12 cellular contexts compared by ENCODE assay signal in genomic region chr18:48828201-48828580, GRCh38.
DNase-seq lines count a peak whose midpoint lies in the region; ATAC-seq, FAIRE-seq and TF ChIP-seq lines count a peak whose summit lies in the region.
"Had no signal": no experiment of that assay in that cellular context is flagged by ENCODE, and none has a peak within 500 bp of the region (broad histone marks: within the 10 kb centered on the region; RNA-seq: fewer than 3 reads in every experiment).

No MANE protein-coding gene starts in this region.

- no peak overlapping the region for H3K4me3 ChIP-seq in liver (ENCODE audit: low read depth in 1 of 3, low read length in 3 of 3)
- no peak overlapping the region for H3K4me3 ChIP-seq in HepG2 (replicated peaks in 1 of 3; ENCODE audit: insufficient read depth in 1 of 3, low read depth in 2 of 3, low read length in 3 of 3)
- no peak overlapping the region for H3K4me3 ChIP-seq in endodermal cell (ENCODE audit: low read length)
- H3K4me3 ChIP-seq in neuronal stem cell (ENCODE audit: low read length in 2 of 2), result peak overlapping the region in 1 of 2 donors; percentile 37
- H3K4me3 ChIP-seq in aorta (ENCODE audit: low read length in 2 of 2), result no peak overlapping the region
- H3K4me3 ChIP-seq in naive thymus-derived CD4-positive, alpha-beta T cell (ENCODE audit: low read length), result no peak overlapping the region

- H3K9me3 ChIP-seq in liver (ENCODE audit: control insufficient read depth in 4 of 4, low read length in 3 of 4) (peaks cover 0 to 4% (median 0%) of the 10 kb centered on the region in 4 donors), HepG2 (ENCODE audit: low read length) (no peaks in the 10 kb centered on the region), endodermal cell (ENCODE audit: control insufficient read depth, low read length) (peaks cover 6% of the 10 kb centered on the region), neuronal stem cell (replicated peaks in 1 of 2; ENCODE audit: control insufficient read depth in 2 of 2, insufficient read depth in 1 of 2, low read depth in 1 of 2, low read length in 2 of 2) (peaks cover 0 to 8% of the 10 kb centered on the region in 2 donors), aorta (ENCODE audit: control insufficient read depth, low read length) (no peaks in the 10 kb centered on the region)
- H3K9me3 ChIP-seq in naive thymus-derived CD4-positive, alpha-beta T cell (ENCODE audit: control insufficient read depth in 2 of 3, low read length in 3 of 3), result no peaks in the 10 kb centered on the region

- H3K9me3 Mint-ChIP-seq in endodermal cell, result peaks cover 7% of the 10 kb centered on the region
- H3K9me3 Mint-ChIP-seq in naive thymus-derived CD4-positive, alpha-beta T cell, result peaks cover 0 to 5% (median 0%) of the 10 kb centered on the region in 11 donors
- H3K9me3 Mint-ChIP-seq: T-helper 1 cell treated with Interleukin-12 subunit alpha and Interleukin-12 subunit beta and Interleukin-4 antibody, amounts not matched to agents 30 μg/mL and 1 μg/mL, for 36 hours had no signal

- H3K27me3 ChIP-seq in liver (ENCODE audit: control insufficient read depth in 4 of 4, insufficient read depth in 4 of 4, low read length in 3 of 4) (no peaks in the 10 kb centered on the region), HepG2 (ENCODE audit: control insufficient read depth in 1 of 2, insufficient read depth in 2 of 2, low read length in 2 of 2) (no peaks in the 10 kb centered on the region), endodermal cell (ENCODE audit: control insufficient read depth, insufficient read depth, low read length, poor library complexity, severe bottlenecking) (no peaks in the 10 kb centered on the region), neuronal stem cell (ENCODE audit: control insufficient read depth in 3 of 3, insufficient read depth in 3 of 3, low read depth in 1 of 3, low read length in 3 of 3) (no peaks in the 10 kb centered on the region), aorta (ENCODE audit: control insufficient read depth in 1 of 2, insufficient read depth in 2 of 2, low read length in 1 of 2) (no peaks in the 10 kb centered on the region)
- no peaks in the 10 kb centered on the region for H3K27me3 ChIP-seq in naive thymus-derived CD4-positive, alpha-beta T cell (ENCODE audit: control insufficient read depth in 2 of 2, insufficient read depth in 2 of 2, low read length in 2 of 2)

- no peak overlapping the region for H3K14ac ChIP-seq in neuronal stem cell (ENCODE audit: low read length)

- TF ChIP-seq CTCF in liver (IDR thresholded peaks at IDR 0.05; ENCODE audit: low read depth, low read length, missing input control) (no peak), HepG2 (CRISPR knock-in tag; IDR thresholded peaks at IDR 0.05) (no peak), endodermal cell (conservative IDR thresholded peaks at IDR 0.05) (no peak)

- H3K4me1 Mint-ChIP-seq in endodermal cell, result peaks cover 47% of the 10 kb centered on the region
- H3K4me1 Mint-ChIP-seq in naive thymus-derived CD4-positive, alpha-beta T cell, result peaks cover 12 to 27% (median 20%) of the 10 kb centered on the region in 7 donors

- FAIRE-seq in HepG2 (lab: Jason Lieb, UNC), result no peak

- CTCF ChIA-PET in HepG2 (lab: Yijun Ruan, JAX; ENCODE audit: low intra/inter-chr PET ratio, low total read pairs), result no interaction called here
- CTCF ChIA-PET in naive thymus-derived CD4-positive, alpha-beta T cell (lab: Charles Lee), result interaction anchor here (0.7 to 1.0 kb wide), 2 partner anchors 12 to 583 kb away, joined by 3 to 4 read pairs; no protein-coding TSS in a partner anchor

- peak overlapping the region; percentile 40 for H2BK5ac ChIP-seq in neuronal stem cell (ENCODE audit: low read length)

- BruUV-seq in HepG2 (replicated peaks; lab: Mats Ljungman, UMichigan), result no TSS peak

- in situ Hi-C loops in HepG2 (cut with HindIII; ENCODE audit: extremely low pct_ligation_motif_present, low pct_unique_long_range_greater_than_20kb), result no loop called here

- TF ChIP-seq POLR2A in HepG2 (IDR thresholded peaks at IDR 0.05; ENCODE audit: insufficient read depth in 1 of 2, low read depth in 2 of 2, low read length in 2 of 2), result no peak

- no peak overlapping the region for H2AFZ ChIP-seq in HepG2 (ENCODE audit: low read length)
- H2AFZ ChIP-seq in neuronal stem cell (ENCODE audit: low read length), result peak overlapping the region; percentile 71

- H3K18ac ChIP-seq in neuronal stem cell (ENCODE audit: low read length), result no peak overlapping the region

- no peak for TF ChIP-seq EP300 in HepG2 (IDR thresholded peaks at IDR 0.05; ENCODE audit: low read depth in 2 of 2, low read length in 2 of 2)
- no peak for TF ChIP-seq EP300 in HepG2 (CRISPR knock-in tag; IDR thresholded peaks at IDR 0.05; ENCODE audit: borderline replicate concordance)

- no peaks in the 10 kb centered on the region for H3K27me3 Mint-ChIP-seq in endodermal cell (ENCODE audit: insufficient read depth)
- peaks cover 0 to 2% (median 0%) of the 10 kb centered on the region in 5 donors for H3K27me3 Mint-ChIP-seq in naive thymus-derived CD4-positive, alpha-beta T cell
- H3K27me3 Mint-ChIP-seq: activated naive CD8-positive, alpha-beta T cell had no signal

- DNase-seq in HepG2 (ENCODE audit: low spot score), result no peak
- DNase-seq in endodermal cell, result no peak
- no peak for DNase-seq in neuronal stem cell (ENCODE audit: low spot score)
- DNase-seq in aorta, result no peak
- DNase-seq in NCI-H748 treated with DMSO at 0.1 percent for 48 hours (lab: John Stamatoyannopoulos, UW), result no peak
- DNase-seq in activated CD4-positive, alpha-beta T cell treated with anti-CD3 and anti-CD28 coated beads, Interleukin-2, amount 50 U/mL, for 4 hours, result no peak
- DNase-seq in naive thymus-derived CD4-positive, alpha-beta T cell, result no peak
- DNase-seq: effector CD8-positive, alpha-beta T cell; stimulated activated naive CD4-positive, alpha-beta T cell treated with Interleukin-2 at 50 U/mL for 16 hours had no signal

- 69% methylated on average over 4 of the region's 4 CpGs for WGBS in liver
- 93% methylated on average over 4 of the region's 4 CpGs for WGBS in HepG2 (ENCODE audit: low lambda C conversion rate)
- 48 to 67% methylated on average over 2 to 3 of the region's 4 CpGs for WGBS in endodermal cell (ENCODE audit: insufficient coverage in 1 of 2, insufficient read length in 1 of 2), 2 experiments
- no CpG with 5 or more reads among the region's 4 CpGs for WGBS in neuronal stem cell (ENCODE audit: extremely low coverage in 2 of 2, insufficient read length in 2 of 2, insufficient replicate concordance in 1 of 2), 2 donors
- 11 to 13% methylated on average over 4 of the region's 4 CpGs for WGBS in aorta, 2 donors

- H3K23ac ChIP-seq in neuronal stem cell (ENCODE audit: low read depth, low read length, poor library complexity), result no peak overlapping the region

- TF ChIP-seq RAD21 in liver (IDR thresholded peaks at IDR 0.05), result no peak
- no peak for TF ChIP-seq RAD21 in HepG2 (CRISPR knock-in tag; IDR thresholded peaks at IDR 0.05)

- no peak overlapping the region for H3K27ac Mint-ChIP-seq in endodermal cell
- H3K27ac Mint-ChIP-seq in naive thymus-derived CD4-positive, alpha-beta T cell, result no peak overlapping the region
- H3K27ac Mint-ChIP-seq: activated naive CD8-positive, alpha-beta T cell; T-helper 1 cell treated with Interleukin-12 subunit alpha and Interleukin-12 subunit beta and Interleukin-4 antibody, amounts not matched to agents 30 μg/mL and 1 μg/mL, for 36 hours had no signal

- peak overlapping the region in 1 of 2 donors; percentile 40 for H3K9ac ChIP-seq in liver (ENCODE audit: low read depth in 1 of 2, low read length in 2 of 2)
- H3K9ac ChIP-seq in HepG2 (ENCODE audit: insufficient read depth, low read depth, low read length), result no peak overlapping the region
- H3K9ac ChIP-seq in endodermal cell (ENCODE audit: extremely low read depth, low read length, poor library complexity, severe bottlenecking), result no peak overlapping the region
- H3K9ac ChIP-seq in neuronal stem cell (ENCODE audit: low read depth, low read length, poor library complexity), result no peak overlapping the region

- H3K27ac ChIP-seq in liver (ENCODE audit: low read depth in 1 of 2, low read length in 2 of 2) (peak overlapping the region; percentile 57 to 61), HepG2 (ENCODE audit: extremely low read length, insufficient read depth, low read length) (no peak overlapping the region), endodermal cell (ENCODE audit: low read depth, low read length) (peak overlapping the region; percentile 94), neuronal stem cell (replicated peaks; ENCODE audit: low read length) (peak overlapping the region; percentile 70), aorta (ENCODE audit: low read depth in 1 of 2, low read length in 2 of 2) (peak overlapping the region; percentile 47 to 95)
- H3K27ac ChIP-seq in naive thymus-derived CD4-positive, alpha-beta T cell (ENCODE audit: low read depth, low read length), result no peak overlapping the region

- H3K79me1 ChIP-seq in neuronal stem cell (ENCODE audit: low read depth, low read length), result no peaks in the 10 kb centered on the region

- H3K79me2 ChIP-seq in HepG2 (ENCODE audit: insufficient read depth, low read length), result no peaks in the 10 kb centered on the region

- ATAC-seq in HepG2 (no peak), aorta (ENCODE audit: low FRiP score) (no peak)
- no peak for ATAC-seq in naive thymus-derived CD4-positive, alpha-beta T cell

- H2AK5ac ChIP-seq in neuronal stem cell (ENCODE audit: low read depth, low read length), result no peak overlapping the region

- H2BK15ac ChIP-seq in neuronal stem cell (ENCODE audit: low read length), result no peak overlapping the region

- intact Hi-C loops in HepG2 (cut with micrococcal nuclease; ENCODE audit: unreplicated experiment) (no loop called here), aorta (cut with DNase I) (loop anchor here in 1 of 2 donors (5.0 kb wide), 1 partner anchor 104 kb away; no protein-coding TSS in a partner anchor)
- intact Hi-C loops in naive thymus-derived CD4-positive, alpha-beta T cell (cut with micrococcal nuclease), result no loop called here

- H3K4me2 ChIP-seq in HepG2 (ENCODE audit: low read depth, low read length) (no peak overlapping the region), neuronal stem cell (ENCODE audit: insufficient read depth, low read length, poor library complexity, severe bottlenecking) (peak overlapping the region; percentile 38)

- H4K20me1 ChIP-seq in HepG2 (ENCODE audit: insufficient read depth, low read length), result no peaks in the 10 kb centered on the region

- POLR2A ChIA-PET in HepG2 (lab: Yijun Ruan, JAX), result no interaction called here
- POLR2A ChIA-PET in naive thymus-derived CD4-positive, alpha-beta T cell (lab: Charles Lee), result interaction anchor here (1.0 to 1.9 kb wide), 2 partner anchors 15 to 128 kb away, joined by 3 to 7 read pairs; no protein-coding TSS in a partner anchor

- H4K91ac ChIP-seq in neuronal stem cell (ENCODE audit: low read depth, low read length, poor library complexity), result no peak overlapping the region

- H2BK120ac ChIP-seq in neuronal stem cell (ENCODE audit: low read depth, low read length), result no peak overlapping the region

- H3K4me3 Mint-ChIP-seq in endodermal cell, result no peak overlapping the region
- H3K4me3 Mint-ChIP-seq in naive thymus-derived CD4-positive, alpha-beta T cell, result no peak overlapping the region
- H3K4me3 Mint-ChIP-seq: activated naive CD8-positive, alpha-beta T cell; T-helper 1 cell treated with Interleukin-12 subunit alpha and Interleukin-12 subunit beta and Interleukin-4 antibody, amounts not matched to agents 30 μg/mL and 1 μg/mL, for 36 hours had no signal

- no peak overlapping the region for H4K8ac ChIP-seq in neuronal stem cell (ENCODE audit: low read depth, low read length)

- H3K4me1 ChIP-seq in liver (ENCODE audit: control insufficient read depth in 4 of 4, insufficient read depth in 4 of 4, low read length in 3 of 4), result peaks cover 0 to 2% (median 0%) of the 10 kb centered on the region in 4 donors
- H3K4me1 ChIP-seq in HepG2 (ENCODE audit: insufficient read depth, low read length), result no peaks in the 10 kb centered on the region
- peaks cover 21% of the 10 kb centered on the region for H3K4me1 ChIP-seq in endodermal cell (ENCODE audit: control insufficient read depth, insufficient read depth, low read length)
- peaks cover 46 to 50% of the 10 kb centered on the region in 2 donors for H3K4me1 ChIP-seq in neuronal stem cell (ENCODE audit: control insufficient read depth in 2 of 2, insufficient read depth in 1 of 2, low read depth in 1 of 2, low read length in 2 of 2)
- H3K4me1 ChIP-seq in aorta (ENCODE audit: control insufficient read depth in 1 of 2, insufficient read depth in 2 of 2, low read length in 2 of 2), result peaks cover 0 to 19% of the 10 kb centered on the region in 2 donors
- peaks cover 10 to 35% of the 10 kb centered on the region in 2 donors for H3K4me1 ChIP-seq in naive thymus-derived CD4-positive, alpha-beta T cell (ENCODE audit: control insufficient read depth in 2 of 2, insufficient read depth in 2 of 2, low read length in 2 of 2)

- H3K36me3 Mint-ChIP-seq in endodermal cell (ENCODE audit: low read depth), result peaks cover 10% of the 10 kb centered on the region
- H3K36me3 Mint-ChIP-seq in naive thymus-derived CD4-positive, alpha-beta T cell, result peaks cover 0 to 12% (median 0%) of the 10 kb centered on the region in 5 donors
- H3K36me3 Mint-ChIP-seq: activated naive CD8-positive, alpha-beta T cell had no signal

- no peaks in the 10 kb centered on the region for H3K36me3 ChIP-seq in liver (ENCODE audit: control insufficient read depth in 4 of 4, insufficient read depth in 3 of 4, low read depth in 1 of 4, low read length in 3 of 4)
- peaks cover 3 to 24% of the 10 kb centered on the region in 2 experiments; a peak in 4 of 5 replicates for H3K36me3 ChIP-seq in HepG2 (replicated peaks in 1 of 2; ENCODE audit: control insufficient read depth in 1 of 2, insufficient read depth in 2 of 2, low read length in 2 of 2)
- H3K36me3 ChIP-seq in endodermal cell (ENCODE audit: control insufficient read depth, insufficient read depth, low read length), result no peaks in the 10 kb centered on the region
- no peaks in the 10 kb centered on the region for H3K36me3 ChIP-seq in neuronal stem cell (replicated peaks in 1 of 2; ENCODE audit: control insufficient read depth in 2 of 2, insufficient read depth in 2 of 2, low read length in 2 of 2)
- H3K36me3 ChIP-seq in aorta (ENCODE audit: control insufficient read depth in 1 of 2, insufficient read depth in 2 of 2, low read length in 1 of 2), result no peaks in the 10 kb centered on the region
- no peaks in the 10 kb centered on the region for H3K36me3 ChIP-seq in naive thymus-derived CD4-positive, alpha-beta T cell (ENCODE audit: control insufficient read depth in 2 of 3, insufficient read depth in 3 of 3, low read length in 3 of 3)

- H2BK12ac ChIP-seq in neuronal stem cell (ENCODE audit: low read length), result no peak overlapping the region

- H3K4ac ChIP-seq in neuronal stem cell (ENCODE audit: low read length), result no peak overlapping the region

Comparison
In these comparisons a context has a peak if more than half of its experiments do, and no peak if none do; other contexts are left out.
1. H3K27ac ChIP-seq: peak in liver (2 of 2), endodermal cell (single experiment), neuronal stem cell (single experiment) and aorta (2 of 2); none in HepG2 (single experiment) and naive thymus-derived CD4-positive, alpha-beta T cell (single experiment).